In genomic region chr16:86521236-86522197, GRCh38 we compare ENCODE assay signal across 10 cellular contexts. TPM values are rescaled to one million over a fixed set of nuclear protein-coding genes. Genes with fewer than 3 reads are reported as not detected.
"Had no signal": no experiment of that assay in that cellular context is flagged by ENCODE, and none has a peak within 500 bp of the region (broad histone marks: within the 10 kb centered on the region; RNA-seq: fewer than 3 reads in every experiment).

No MANE protein-coding gene starts in this region.

- H3K9me3 Mint-ChIP-seq: activated B cell treated with CpG ODN at 0.5 μM for 24 hours; activated CD4-positive, alpha-beta T cell treated with anti-CD3 and anti-CD28 coated beads, Interleukin-2, amount 10 ng/mL, durations not matched to agents 24 days and 14 days; memory B cell; nephron progenitor cell had no signal

- H3K36me3 ChIP-seq: colonic mucosa, heart left ventricle had no signal

- H3K4me3 ChIP-seq: colonic mucosa, heart left ventricle had no signal

- DNase-seq: activated B cell treated with CpG ODN at 0.5 μM for 24 hours; activated CD4-positive, alpha-beta T cell treated with anti-CD3 and anti-CD28 coated beads, Interleukin-2, amount 10 ng/mL, durations not matched to agents 24 days and 14 days; activated CD8-positive, alpha-beta memory T cell treated with anti-CD3 and anti-CD28 coated beads for 24 hours; activated naive CD4-positive, alpha-beta T cell treated with Interleukin-2 at 50 U/mL for 16 hours; colonic mucosa; nephron progenitor cell; T-helper 1 cell had no signal

- H3K36me3 Mint-ChIP-seq: memory B cell had no signal

- ATAC-seq: heart left ventricle had no signal

- H3K4me3 Mint-ChIP-seq: activated B cell treated with CpG ODN at 0.5 μM for 24 hours; activated CD4-positive, alpha-beta T cell treated with anti-CD3 and anti-CD28 coated beads, Interleukin-2, amount 10 ng/mL, durations not matched to agents 24 days and 14 days; memory B cell; nephron progenitor cell had no signal

- H3K9me3 ChIP-seq: colonic mucosa, heart left ventricle had no signal

- H3K4me1 ChIP-seq: colonic mucosa had no signal

- H3K27ac Mint-ChIP-seq: activated B cell treated with CpG ODN at 0.5 μM for 24 hours; activated CD4-positive, alpha-beta T cell treated with anti-CD3 and anti-CD28 coated beads, Interleukin-2, amount 10 ng/mL, durations not matched to agents 24 days and 14 days; memory B cell; nephron progenitor cell had no signal

- H3K27ac ChIP-seq: colonic mucosa, heart left ventricle had no signal

RNA-seq across cellular contexts. Expression of gene FOXF1, which starts 11.2 kb away (rescaled TPM):
- total RNA-seq: activated B cell treated with CpG ODN at 0.5 μM for 24 hours; activated CD4-positive, alpha-beta T cell treated with anti-CD3 and anti-CD28 coated beads, Interleukin-2, amount 10 ng/mL, durations not matched to agents 24 days and 14 days; osteocyte had no signal

RNA-seq across cellular contexts. Expression of gene FOXC2, which starts 45.1 kb away (rescaled TPM):
- total RNA-seq: activated B cell treated with CpG ODN at 0.5 μM for 24 hours; activated CD4-positive, alpha-beta T cell treated with anti-CD3 and anti-CD28 coated beads, Interleukin-2, amount 10 ng/mL, durations not matched to agents 24 days and 14 days had no signal

RNA-seq across cellular contexts. Expression of gene FOXL1, which starts 56.8 kb away (rescaled TPM):
- total RNA-seq: activated B cell treated with CpG ODN at 0.5 μM for 24 hours had no signal
